In genomic region chr12:108346727-108347710, GRCh38 we compare ENCODE assay signal across 28 cellular contexts. TPM values are rescaled to one million over a fixed set of nuclear protein-coding genes. Genes with fewer than 3 reads are reported as not detected.
DNase-seq lines count a peak whose midpoint lies in the region; ATAC-seq, FAIRE-seq and TF ChIP-seq lines count a peak whose summit lies in the region.
"Had no signal": no experiment of that assay in that cellular context is flagged by ENCODE, and none has a peak within 500 bp of the region (broad histone marks: within the 10 kb centered on the region; RNA-seq: fewer than 3 reads in every experiment).

No MANE protein-coding gene starts in this region.

- H3K27me3 ChIP-seq in K562 (ENCODE audit: control insufficient read depth in 2 of 2, insufficient read depth in 2 of 2, low read length in 2 of 2) (no peaks in the 10 kb centered on the region), small intestine (ENCODE audit: control insufficient read depth in 2 of 2, insufficient read depth in 2 of 2, low read length in 2 of 2) (no peaks in the 10 kb centered on the region), Karpas-422 (ENCODE audit: low read length) (no peaks in the 10 kb centered on the region)

- no peaks in the 10 kb centered on the region for H3K9me3 Mint-ChIP-seq in natural killer cell treated with Interleukin-12 subunit alpha and Interleukin-12 subunit beta and Interleukin-15 and Interleukin-18, amount 100 ng/mL, for 72 hours
- peaks cover 0 to 2% of the 10 kb centered on the region in 2 donors for H3K9me3 Mint-ChIP-seq in natural killer cell

- no peaks in the 10 kb centered on the region for H3K9me3 ChIP-seq in K562 (replicated peaks; ENCODE audit: control insufficient read depth, insufficient read depth, low read depth, low read length)
- H3K9me3 ChIP-seq in small intestine (ENCODE audit: control insufficient read depth, low read depth) = no peaks in the 10 kb centered on the region
- H3K9me3 ChIP-seq in Karpas-422 (ENCODE audit: low read length) = no peaks in the 10 kb centered on the region
- H3K9me3 ChIP-seq: BLaER1, Caco-2 had no signal

- H3K79me2 ChIP-seq in K562 (ENCODE audit: control insufficient read depth, insufficient read depth, low read length) = no peaks in the 10 kb centered on the region
- H3K79me2 ChIP-seq in Karpas-422 (ENCODE audit: low read length) = no peaks in the 10 kb centered on the region

- no peak for TF ChIP-seq CTCF in natural killer cell (IDR thresholded peaks at IDR 0.05)
- no peak for TF ChIP-seq CTCF in K562 (IDR thresholded peaks at IDR 0.05 in 2 of 3, conservative IDR thresholded peaks at IDR 0.05 in 1 of 3; ENCODE audit: insufficient read depth in 2 of 3, low read depth in 1 of 3, low read length in 3 of 3)

- TF ChIP-seq EP300 in K562 (IDR thresholded peaks at IDR 0.05; ENCODE audit: low read length) = no peak

- BruUV-seq in K562 (replicated peaks; lab: Mats Ljungman, UMichigan) = no TSS peak

- H3K9me2 ChIP-seq in Karpas-422 (replicated peaks; ENCODE audit: insufficient read depth, low read length) = no peaks in the 10 kb centered on the region

- H3K27ac ChIP-seq in K562 (ENCODE audit: extremely low read depth, low read depth, low read length) (no peak overlapping the region), small intestine (ENCODE audit: low read depth in 1 of 2, low read length in 1 of 2) (no peak overlapping the region), Karpas-422 (ENCODE audit: low read length) (no peak overlapping the region)
- H3K27ac ChIP-seq: BLaER1, HL-60, PC-9 had no signal

- H3K36me3 ChIP-seq in K562 (ENCODE audit: control insufficient read depth, insufficient read depth, low read length) (no peaks in the 10 kb centered on the region), small intestine (ENCODE audit: control insufficient read depth in 2 of 2, insufficient read depth in 2 of 2, low read length in 2 of 2) (no peaks in the 10 kb centered on the region), Karpas-422 (ENCODE audit: insufficient read depth, low read length) (no peaks in the 10 kb centered on the region)
- H3K36me3 ChIP-seq: BLaER1 had no signal

- no peak for TF ChIP-seq POLR2A in K562 (conservative IDR thresholded peaks at IDR 0.05)

- intact Hi-C loops in natural killer cell (cut with micrococcal nuclease) (no loop called here), K562 (cut with micrococcal nuclease) (no loop called here)

- no peak overlapping the region for H3K4me3 Mint-ChIP-seq in natural killer cell treated with Interleukin-12 subunit alpha and Interleukin-12 subunit beta and Interleukin-15 and Interleukin-18, amount 100 ng/mL, for 72 hours
- no peak overlapping the region for H3K4me3 Mint-ChIP-seq in natural killer cell
- H3K4me3 Mint-ChIP-seq: CD4-positive, alpha-beta memory T cell; HFFc6 had no signal

- CTCF ChIA-PET in K562 (lab: Yijun Ruan, JAX; ENCODE audit: low intra/inter-chr PET ratio) = no interaction called here

- H3K4me2 ChIP-seq in K562 (ENCODE audit: insufficient read depth, low read length) (no peak overlapping the region), Karpas-422 (ENCODE audit: low read depth, low read length, poor library complexity, severe bottlenecking) (no peak overlapping the region)
- H3K4me2 ChIP-seq: BLaER1, PC-9 had no signal

- H3K9ac ChIP-seq in K562 (ENCODE audit: insufficient read depth in 1 of 2, low read depth in 2 of 2, low read length in 2 of 2) (no peak overlapping the region), Karpas-422 (ENCODE audit: low read length) (no peak overlapping the region)
- H3K9ac ChIP-seq: BLaER1 had no signal

- no peaks in the 10 kb centered on the region for H3K27me3 Mint-ChIP-seq in natural killer cell treated with Interleukin-12 subunit alpha and Interleukin-12 subunit beta and Interleukin-15 and Interleukin-18, amount 100 ng/mL, for 72 hours
- H3K27me3 Mint-ChIP-seq in natural killer cell (ENCODE audit: low read depth in 2 of 2) = no peaks in the 10 kb centered on the region

- POLR2A ChIA-PET in K562 (lab: Yijun Ruan, JAX) = interaction anchor here (0.8 to 1.3 kb wide), 2 partner anchors 230 to 442 kb away, joined by 3 to 4 read pairs; no protein-coding TSS in a partner anchor

- H3K36me3 Mint-ChIP-seq in natural killer cell treated with Interleukin-12 subunit alpha and Interleukin-12 subunit beta and Interleukin-15 and Interleukin-18, amount 100 ng/mL, for 72 hours = no peaks in the 10 kb centered on the region
- H3K36me3 Mint-ChIP-seq in natural killer cell = no peaks in the 10 kb centered on the region
- H3K36me3 Mint-ChIP-seq: CD4-positive, alpha-beta memory T cell had no signal

- DNase-seq in natural killer cell treated with Interleukin-12 subunit alpha and Interleukin-12 subunit beta and Interleukin-15 and Interleukin-18, amount 100 ng/mL, for 72 hours (ENCODE audit: low spot score) = peak; percentile 8
- no peak for DNase-seq in natural killer cell
- peak; percentile 21 for DNase-seq in NCI-H2171 treated with DMSO at 0.1 percent for 48 hours (lab: John Stamatoyannopoulos, UW)
- DNase-seq in K562 (ENCODE audit: extremely low read depth in 1 of 4, low spot score in 3 of 4) = no peak
- no peak for DNase-seq in cerebellum (ENCODE audit: low spot score)
- DNase-seq in small intestine = no peak
- no peak for DNase-seq in Karpas-422
- DNase-seq: ACHN; Caco-2; CD4-positive, alpha-beta memory T cell; DMS 273 treated with DMSO at 0.1 percent for 48 hours; DMS79 treated with DMSO at 0.1 percent for 48 hours; H9; HFFc6; KBM-7; NCI-H1694; NCI-H2081; NCI-H2227 treated with DMSO at 0.1 percent for 48 hours; NCI-H510A treated with DMSO at 0.1 percent for 48 hours; NCI-H774; PC-9; RPMI8226; SHP77; SW 1271 had no signal

- TF ChIP-seq RAD21 in K562 (CRISPR knock-in tag; conservative IDR thresholded peaks at IDR 0.05 in 1 of 2, IDR thresholded peaks at IDR 0.05 in 1 of 2) = no peak

- H3K4me3 ChIP-seq in K562 = no peak overlapping the region
- H3K4me3 ChIP-seq in small intestine (ENCODE audit: low read depth in 1 of 2, low read length in 2 of 2) = no peak overlapping the region
- H3K4me3 ChIP-seq in Karpas-422 (ENCODE audit: low read length) = no peak overlapping the region
- H3K4me3 ChIP-seq: BLaER1, PC-9 had no signal

- H4K20me1 ChIP-seq in K562 (replicated peaks; ENCODE audit: control insufficient read depth, insufficient read depth, low read length) (no peaks in the 10 kb centered on the region), Karpas-422 (ENCODE audit: insufficient read depth, low read depth, low read length) (no peaks in the 10 kb centered on the region)

- H2AFZ ChIP-seq in K562 (ENCODE audit: low read depth, low read length) = 0 out of 2 replicates have a peak overlapping the region, but pooled peaks have one; percentile 26
- no peak overlapping the region for H2AFZ ChIP-seq in Karpas-422 (ENCODE audit: low read length)
- H2AFZ ChIP-seq: PC-9 had no signal

- peaks cover 0 to 1% of the 10 kb centered on the region in 2 donors for H3K4me1 Mint-ChIP-seq in natural killer cell treated with Interleukin-12 subunit alpha and Interleukin-12 subunit beta and Interleukin-15 and Interleukin-18, amount 100 ng/mL, for 72 hours (ENCODE audit: low read depth in 2 of 2)
- peaks cover 0 to 23% of the 10 kb centered on the region in 2 donors for H3K4me1 Mint-ChIP-seq in natural killer cell
- H3K4me1 Mint-ChIP-seq: CD4-positive, alpha-beta memory T cell had no signal

- H3K9me1 ChIP-seq in K562 (ENCODE audit: control insufficient read depth, insufficient read depth, low read length) = no peaks in the 10 kb centered on the region

- peaks cover 0 to 5% of the 10 kb centered on the region in 2 experiments; a peak in 2 of 5 replicates for H3K4me1 ChIP-seq in K562 (replicated peaks in 1 of 2; ENCODE audit: control insufficient read depth in 2 of 2, insufficient read depth in 2 of 2, low read length in 2 of 2)
- no peaks in the 10 kb centered on the region for H3K4me1 ChIP-seq in small intestine (ENCODE audit: control insufficient read depth in 2 of 2, insufficient read depth in 1 of 2, low read depth in 1 of 2, low read length in 1 of 2)
- H3K4me1 ChIP-seq in Karpas-422 (ENCODE audit: low read length) = no peaks in the 10 kb centered on the region
- H3K4me1 ChIP-seq: BLaER1, Caco-2 had no signal

- WGBS in K562 (ENCODE audit: insufficient coverage, low coverage, missing lambda C conversion rate) = 74% methylated on average over 6 of the region's 6 CpGs
- 76 to 87% (median 82%) methylated on average over 6 of the region's 6 CpGs for WGBS in small intestine, 3 donors

- in situ Hi-C loops in K562 (cut with MboI) = no loop called here

- H3K27ac Mint-ChIP-seq in natural killer cell treated with Interleukin-12 subunit alpha and Interleukin-12 subunit beta and Interleukin-15 and Interleukin-18, amount 100 ng/mL, for 72 hours = no peak overlapping the region
- no peak overlapping the region for H3K27ac Mint-ChIP-seq in natural killer cell
- H3K27ac Mint-ChIP-seq: CD4-positive, alpha-beta memory T cell; HFFc6 had no signal

- FAIRE-seq in K562 (lab: Jason Lieb, UNC) (peak; percentile 57), small intestine (lab: Jason Lieb, UNC) (no peak)
- FAIRE-seq: HepG2 had no signal

- peak in 1 of 2 donors; percentile 39 for ATAC-seq in natural killer cell treated with Interleukin-12 subunit alpha and Interleukin-12 subunit beta and Interleukin-15 and Interleukin-18, amount 100 ng/mL, for 72 hours
- ATAC-seq in natural killer cell = no peak
- peak; percentile 39; the same call in 1 of the 3 replicates for ATAC-seq in K562
- ATAC-seq: HepG2 had no signal

RNA-seq across cellular contexts. Expression of gene CMKLR1, which starts 7.9 kb away (rescaled TPM):
- total RNA-seq in natural killer cell treated with Interleukin-12 subunit alpha and Interleukin-12 subunit beta and Interleukin-15 and Interleukin-18, amount 100 ng/mL, for 72 hours = 1 to 10 TPM in 1 of 2 donors, under 1 TPM in 1; 0.26 to 1.1 TPM
- 10 to 100 TPM; 40.7 to 99.1 (median 63.2) TPM for total RNA-seq in natural killer cell
- total RNA-seq in K562 (2011; cell fraction: chromatin; rRNA removed; ENCODE audit: low replicate concordance) = 3.0 and 7.0 TPM in 2 replicates
- total RNA-seq in K562 (2011; cell fraction: nucleolus; rRNA removed) = 3.2 and 3.4 TPM in 2 replicates
- total RNA-seq in K562 (2011; cell fraction: nucleoplasm; rRNA removed) = 3.7 and 4.0 TPM in 2 replicates
- total RNA-seq in K562 (2014; rRNA removed) = 0.16 and 0.32 TPM in 2 replicates
- 0.11 and 0.29 TPM in 2 replicates for total RNA-seq in K562 (2014; rRNA removed; fragmentation: Illumina TruSeq; extraction: Trizol)
- 0.15 and 0.33 TPM in 2 replicates for total RNA-seq in K562 (2015; rRNA removed; fragmentation: Illumina TruSeq; extraction: Trizol)
- total RNA-seq in K562 (2021) = 0.20 and 0.29 TPM in 2 replicates
- 0.30 and 1.4 TPM in 2 replicates for polyA plus RNA-seq in K562 (2011; rRNA removed)
- 0.28 and 1.0 TPM in 2 replicates for polyA plus RNA-seq in K562 (2011; cell fraction: cytosol; rRNA removed)
- 0.41 and 1.3 TPM in 2 replicates for polyA plus RNA-seq in K562 (2011; cell fraction: nucleus; rRNA removed)
- polyA plus RNA-seq in K562 (2012) = 0.11 and 0.25 TPM in 2 replicates
- polyA plus RNA-seq in K562 (2014; fragmentation: Illumina TruSeq; extraction: Trizol) = 0.33 and 0.67 TPM in 2 replicates
- under 1 TPM; 0.11 to 0.13 TPM for polyA plus RNA-seq in K562 (2014; fragmentation: Nextera tagmentation; extraction: Ambion mirVana)
- 0.12 and 0.36 TPM in 2 replicates for polyA plus RNA-seq in K562 (2014; rRNA removed)
- polyA minus RNA-seq in K562 (2011; rRNA and poly(A)+ RNA removed) = 0.42 and 2.6 TPM in 2 replicates
- polyA minus RNA-seq in K562 (2011; cell fraction: cytosol; rRNA and poly(A)+ RNA removed) = 1.2 TPM in 1 of 2 replicates, not detected in the other
- 0.22 and 1.1 TPM in 2 replicates for polyA minus RNA-seq in K562 (2011; cell fraction: nucleus; rRNA and poly(A)+ RNA removed)
- 1.6 TPM for total RNA-seq in cerebellum
- polyA plus RNA-seq in small intestine = 1 to 10 TPM; 1.1 to 5.5 (median 1.4) TPM
- not detected in 2 replicates for total RNA-seq in Karpas-422 (2014; rRNA removed; shearing (Covaris generic); ENCODE audit: low replicate concordance)
- total RNA-seq: Caco-2, HepG2, HFFc6, HT-29, PC-9 had no signal
- polyA plus RNA-seq: HepG2 had no signal

Comparison
In these comparisons a context has a peak if more than half of its experiments do, and no peak if none do; other contexts are left out.
1. DNase-seq: peak in natural killer cell treated with Interleukin-12 subunit alpha and Interleukin-12 subunit beta and Interleukin-15 and Interleukin-18, amount 100 ng/mL, for 72 hours (single experiment) and NCI-H2171 treated with DMSO at 0.1 percent for 48 hours (single experiment); none in natural killer cell (single experiment), K562 (0 of 4), cerebellum (single experiment), small intestine (single experiment) and Karpas-422 (single experiment).
2. RNA of gene CMKLR1, which starts 7.9 kb away (total RNA-seq): 40.7 to 99.1 TPM in natural killer cell; 1.6 TPM in cerebellum (single experiment), 0.26 to 1.1 TPM in natural killer cell treated with Interleukin-12 subunit alpha and Interleukin-12 subunit beta and Interleukin-15 and Interleukin-18, amount 100 ng/mL, for 72 hours, 0.11 to 7.0 TPM in K562 and not detected in Karpas-422; every median in the first group is over 4 times any median in the second.